ENCODE assay signal across 10 cellular contexts in genomic region chr5:55062039-55062779, GRCh38. TPM values are rescaled to one million over a fixed set of nuclear protein-coding genes. Genes with fewer than 3 reads are reported as not detected.
DNase-seq lines count a peak whose midpoint lies in the region; ATAC-seq, FAIRE-seq and TF ChIP-seq lines count a peak whose summit lies in the region.
"Had no signal": no experiment of that assay in that cellular context is flagged by ENCODE, and none has a peak within 500 bp of the region (broad histone marks: within the 10 kb centered on the region; RNA-seq: fewer than 3 reads in every experiment).

No MANE protein-coding gene starts in this region.

- BruUV-seq in GM12878 (replicated peaks; lab: Mats Ljungman, UMichigan), result no TSS peak

- TF ChIP-seq CTCF in GM12878 (IDR thresholded peaks at IDR 0.05 in 2 of 3, conservative IDR thresholded peaks at IDR 0.05 in 1 of 3; ENCODE audit: control insufficient read depth in 2 of 3, extremely low read depth in 1 of 3, insufficient read depth in 1 of 3, low read depth in 3 of 3, low read length in 3 of 3), result no peak
- TF ChIP-seq CTCF in foreskin fibroblast (IDR thresholded peaks at IDR 0.05; ENCODE audit: low read depth, low read length), result no peak
- TF ChIP-seq CTCF in glutamatergic neuron (IDR thresholded peaks at IDR 0.05; ENCODE audit: partially characterized antibody, unreplicated experiment), result no peak

- peaks cover 1% of the 10 kb centered on the region for H3K27me3 Mint-ChIP-seq in glutamatergic neuron (ENCODE audit: unreplicated experiment)

- under 1% methylated on average over 9 of the region's 9 CpGs for WGBS in GM12878 (ENCODE audit: insufficient coverage, insufficient replicate concordance, low lambda C conversion rate, missing lambda C conversion rate)

- H3K27me3 ChIP-seq in GM12878 (replicated peaks in 1 of 2; ENCODE audit: control insufficient read depth in 2 of 2, insufficient read depth in 2 of 2, low read length in 1 of 2), result no peaks in the 10 kb centered on the region

- H3K36me3 Mint-ChIP-seq in glutamatergic neuron (ENCODE audit: unreplicated experiment), result no peaks in the 10 kb centered on the region

- SMC1A ChIA-PET in GM12878 (lab: Charles Lee; ENCODE audit: uncharacterized antibody, unreplicated experiment), result no interaction called here

- no peak overlapping the region for H3K27ac ChIP-seq in GM12878 (ENCODE audit: control insufficient read depth, insufficient read depth)

- H3K4me2 ChIP-seq in GM12878 (ENCODE audit: control insufficient read depth, insufficient read depth), result peak overlapping the region; percentile 33; the same call in 1 of the 2 replicates

- no peaks in the 10 kb centered on the region; the same call in 1 of the 2 replicates for H3K4me1 ChIP-seq in GM12878 (ENCODE audit: control insufficient read depth, insufficient read depth, low read length)
- H3K4me1 ChIP-seq: heart left ventricle had no signal

- TF ChIP-seq RAD21 in GM12878 (IDR thresholded peaks at IDR 0.05; ENCODE audit: insufficient read depth, low read depth, low read length), result no peak

- no peak overlapping the region for H3K9ac ChIP-seq in GM12878 (ENCODE audit: control insufficient read depth, insufficient read depth, low read length)

- H2AFZ ChIP-seq in GM12878 (ENCODE audit: control insufficient read depth, low read depth, low read length), result no peak overlapping the region

- no peak for FAIRE-seq in GM12878 (lab: Jason Lieb, UNC)

- in situ Hi-C loops in GM12878 (cut with MboI), result no loop called here

- no peak for TF ChIP-seq EP300 in GM12878 (IDR thresholded peaks at IDR 0.05; ENCODE audit: borderline replicate concordance in 1 of 2, control insufficient read depth in 1 of 2, low read depth in 2 of 2, low read length in 2 of 2)

- RAD21 ChIA-PET in GM12878 (lab: Charles Lee; ENCODE audit: unreplicated experiment), result no interaction called here

- H3K4me3 Mint-ChIP-seq in glutamatergic neuron (ENCODE audit: unreplicated experiment), result no peak overlapping the region

- H3K4me1 Mint-ChIP-seq in glutamatergic neuron (ENCODE audit: low read depth, unreplicated experiment), result no peaks in the 10 kb centered on the region

- DNase-seq in NCI-H2029 treated with DMSO at 0.1 percent for 48 hours (lab: John Stamatoyannopoulos, UW), result peak; percentile 54
- peak; percentile 13 for DNase-seq in activated CD4-positive, alpha-beta T cell treated with anti-CD3 and anti-CD28 coated beads, Interleukin-2, amount 50 U/mL, for 1 hour
- no peak for DNase-seq in GM12878 (ENCODE audit: low read depth, low spot score)
- peak; percentile 9 to 11 for DNase-seq in stimulated activated CD8-positive, alpha-beta memory T cell treated with anti-CD3 and anti-CD28 coated beads, Interleukin-4, amount 100 ng/mL, for 4 hours (ENCODE audit: low read depth in 2 of 2, low spot score in 1 of 2)
- DNase-seq in foreskin fibroblast, result no peak
- no peak for DNase-seq in HT-29 (ENCODE audit: low spot score)
- no peak for DNase-seq in glutamatergic neuron
- DNase-seq: heart left ventricle, SHP77 treated with DMSO at 0.1 percent for 48 hours had no signal

- no peak overlapping the region for H3K27ac Mint-ChIP-seq in glutamatergic neuron (ENCODE audit: unreplicated experiment)

- H3K9me3 ChIP-seq in GM12878 (replicated peaks; ENCODE audit: control insufficient read depth, insufficient read depth, low read length), result no peaks in the 10 kb centered on the region; the same call in 2 of the 3 replicates
- H3K9me3 ChIP-seq: heart left ventricle had no signal

- POLR2A ChIA-PET in GM12878 (lab: Charles Lee), result no interaction called here

- H4K20me1 ChIP-seq in GM12878 (ENCODE audit: control insufficient read depth, insufficient read depth), result no peaks in the 10 kb centered on the region

- intact Hi-C loops in GM12878 (cut with micrococcal nuclease; ENCODE audit: unreplicated experiment), result no loop called here

- CTCF ChIA-PET in GM12878 (lab: Yijun Ruan, JAX), result no interaction called here

- ATAC-seq in GM12878 (no peak), GM21825 (IDR thresholded peaks at IDR 0.05; ENCODE audit: unreplicated experiment) (no peak)
- ATAC-seq: heart left ventricle had no signal

- no peaks in the 10 kb centered on the region for H3K36me3 ChIP-seq in GM12878 (ENCODE audit: control insufficient read depth in 2 of 2, insufficient read depth in 2 of 2, low read length in 1 of 2)
- H3K36me3 ChIP-seq: heart left ventricle had no signal

- H3K79me2 ChIP-seq in GM12878 (ENCODE audit: control insufficient read depth, insufficient read depth, low read length), result no peaks in the 10 kb centered on the region

- H3K4me3 ChIP-seq in GM12878, result no peak overlapping the region
- H3K4me3 ChIP-seq in foreskin fibroblast (ENCODE audit: low read depth in 1 of 2, low read length in 2 of 2), result no peak overlapping the region

- no peaks in the 10 kb centered on the region for H3K9me3 Mint-ChIP-seq in glutamatergic neuron (ENCODE audit: unreplicated experiment)

- TF ChIP-seq POLR2A in GM12878 (IDR thresholded peaks at IDR 0.05; ENCODE audit: low read depth, low read length), result no peak

TF ChIP-seq in GM12878, 131 proteins besides CTCF, POLR2A, EP300 and RAD21:
- peak; percentile 73; the same call in 1 of the 3 replicates for TF ChIP-seq POU2F2 (IDR thresholded peaks at IDR 0.05; ENCODE audit: borderline replicate concordance, low read depth, low read length)
- no peak for TF ChIP-seq ATF7 (IDR thresholded peaks at IDR 0.05; ENCODE audit: low read depth)

RNA-seq across cellular contexts. Expression of gene GZMK, which starts 38.2 kb away (rescaled TPM):
- not detected in 2 replicates for total RNA-seq in GM12878 (2013; cell fraction: nucleolus; rRNA removed)
- not detected in 2 replicates for total RNA-seq in GM12878 (2014; rRNA removed)
- not detected in 2 replicates for total RNA-seq in GM12878 (2014; rRNA removed; fragmentation: Illumina TruSeq; extraction: Trizol)
- total RNA-seq in GM12878 (2021), result not detected in 2 replicates
- not detected for polyA plus RNA-seq in GM12878 (2011; ENCODE audit: low read depth)
- polyA plus RNA-seq in GM12878 (2011; rRNA removed), result 0.72 and 1.5 TPM in 2 replicates
- polyA plus RNA-seq in GM12878 (2011; cell fraction: cytosol; rRNA removed), result 0.31 and 0.43 TPM in 2 replicates
- 0.21 and 0.22 TPM in 2 replicates for polyA plus RNA-seq in GM12878 (2011; cell fraction: nucleus; rRNA removed)
- polyA plus RNA-seq in GM12878 (2012), result not detected in 2 replicates
- not detected in 2 replicates for polyA plus RNA-seq in GM12878 (2014; fragmentation: Illumina TruSeq; extraction: Trizol)
- not detected for polyA plus RNA-seq in GM12878 (2014; fragmentation: Nextera tagmentation; extraction: Ambion mirVana)
- not detected in 2 replicates for polyA plus RNA-seq in GM12878 (2014; rRNA removed)
- not detected for polyA plus RNA-seq in GM12878 (2016; fragmentation: Nextera tagmentation; extraction: Ambion mirVana)
- not detected in 2 replicates for polyA minus RNA-seq in GM12878 (2011; rRNA and poly(A)+ RNA removed)
- not detected in 2 replicates for polyA minus RNA-seq in GM12878 (2011; cell fraction: cytosol; rRNA and poly(A)+ RNA removed)
- polyA minus RNA-seq in GM12878 (2011; cell fraction: nucleus; rRNA and poly(A)+ RNA removed), result not detected in 2 replicates
- total RNA-seq in HT-29 (2014; rRNA removed; shearing (Covaris generic)), result not detected in 2 replicates
- not detected for total RNA-seq in glutamatergic neuron (ENCODE audit: unreplicated experiment)

RNA-seq across cellular contexts. Expression of gene GZMA, which starts 40.2 kb away (rescaled TPM):
- not detected in 2 replicates for total RNA-seq in GM12878 (2013; cell fraction: nucleolus; rRNA removed)
- total RNA-seq in GM12878 (2014; rRNA removed) (not detected in 2 replicates), GM12878 (2014; rRNA removed; fragmentation: Illumina TruSeq; extraction: Trizol) (not detected in 2 replicates), GM12878 (2021) (not detected in 2 replicates), glutamatergic neuron (ENCODE audit: unreplicated experiment) (not detected)
- not detected for polyA plus RNA-seq in GM12878 (2011; ENCODE audit: low read depth)
- polyA plus RNA-seq in GM12878 (2011; rRNA removed) (0.18 and 0.20 TPM in 2 replicates), GM12878 (2014; fragmentation: Illumina TruSeq; extraction: Trizol) (not detected in 2 replicates), GM12878 (2014; fragmentation: Nextera tagmentation; extraction: Ambion mirVana) (not detected), GM12878 (2014; rRNA removed) (not detected in 2 replicates), GM12878 (2016; fragmentation: Nextera tagmentation; extraction: Ambion mirVana) (not detected)
- 0.15 TPM in 1 of 2 replicates, not detected in the other for polyA plus RNA-seq in GM12878 (2011; cell fraction: cytosol; rRNA removed)
- not detected in 2 replicates for polyA plus RNA-seq in GM12878 (2011; cell fraction: nucleus; rRNA removed)
- not detected in 2 replicates for polyA plus RNA-seq in GM12878 (2012)
- not detected in 2 replicates for polyA minus RNA-seq in GM12878 (2011; rRNA and poly(A)+ RNA removed)
- not detected in 2 replicates for polyA minus RNA-seq in GM12878 (2011; cell fraction: cytosol; rRNA and poly(A)+ RNA removed)
- not detected in 2 replicates for polyA minus RNA-seq in GM12878 (2011; cell fraction: nucleus; rRNA and poly(A)+ RNA removed)
- not detected in 2 replicates for total RNA-seq in HT-29 (2014; rRNA removed; shearing (Covaris generic))

Comparison
In these comparisons a context has a peak if more than half of its experiments do, and no peak if none do; other contexts are left out.
1. DNase-seq: peak in NCI-H2029 treated with DMSO at 0.1 percent for 48 hours (single experiment), activated CD4-positive, alpha-beta T cell treated with anti-CD3 and anti-CD28 coated beads, Interleukin-2, amount 50 U/mL, for 1 hour (single experiment) and stimulated activated CD8-positive, alpha-beta memory T cell treated with anti-CD3 and anti-CD28 coated beads, Interleukin-4, amount 100 ng/mL, for 4 hours (2 of 2); none in GM12878 (single experiment), foreskin fibroblast (0 of 2), HT-29 (single experiment) and glutamatergic neuron (single experiment).